In the genomic region with DNA sequence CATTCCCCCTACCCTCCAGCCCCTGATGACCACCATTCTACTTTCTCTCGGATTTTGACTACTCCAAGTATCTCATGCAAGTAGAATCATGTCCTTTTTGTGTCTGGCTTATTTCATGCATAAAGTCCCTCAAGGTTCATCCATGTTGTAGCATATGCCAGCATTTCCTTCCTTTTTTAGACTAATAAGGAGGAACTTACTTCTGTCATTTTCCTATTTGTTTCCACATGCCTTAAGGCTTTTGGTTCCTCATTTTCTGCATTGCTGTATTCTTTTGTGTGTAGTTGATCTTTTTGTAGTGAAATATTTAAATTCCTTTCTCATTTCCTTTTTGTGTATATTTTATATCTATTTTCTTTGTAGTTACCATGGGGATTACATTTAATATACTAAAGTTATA, we compare ENCODE assay signal across 24 cellular contexts.
DNase-seq lines count a peak whose midpoint lies in the region; ATAC-seq lines count a peak whose summit lies in the region.
"Had no signal": no experiment of that assay in that cellular context is flagged by ENCODE, and none has a peak within 500 bp of the region (broad histone marks: within the 10 kb centered on the region; RNA-seq: fewer than 3 reads in every experiment).

No MANE protein-coding gene starts in this region.

- CTCF ChIA-PET in naive thymus-derived CD4-positive, alpha-beta T cell (lab: Charles Lee) = no interaction called here

- H3K9me3 ChIP-seq in BLaER1 treated with 17β-estradiol and CSF1 and Interleukin-3, amounts not matched to agents 10 nM and 100 nM (replicated peaks in 1 of 11) = peaks cover 19 to 45% (median 36%) of the 10 kb centered on the region in 11 experiments
- no peaks in the 10 kb centered on the region for H3K9me3 ChIP-seq in naive thymus-derived CD4-positive, alpha-beta T cell (ENCODE audit: control insufficient read depth in 2 of 3, low read length in 3 of 3)
- H3K9me3 ChIP-seq: A549 had no signal

- H3K27me3 ChIP-seq in BLaER1 treated with 17β-estradiol and CSF1 and Interleukin-3, amounts not matched to agents 10 nM and 100 nM = no peaks in the 10 kb centered on the region
- no peaks in the 10 kb centered on the region for H3K27me3 ChIP-seq in naive thymus-derived CD4-positive, alpha-beta T cell (ENCODE audit: control insufficient read depth in 2 of 2, insufficient read depth in 2 of 2, low read length in 2 of 2)

- peak; percentile 54 for ATAC-seq in naive thymus-derived CD4-positive, alpha-beta T cell
- ATAC-seq in HG02970 (IDR thresholded peaks at IDR 0.05; ENCODE audit: low FRiP score, unreplicated experiment) = no peak
- ATAC-seq: A549, HepG2, K562, T-cell had no signal

- POLR2A ChIA-PET in naive thymus-derived CD4-positive, alpha-beta T cell (lab: Charles Lee) = interaction anchor here (0.7 kb wide), 1 partner anchor 34 kb away, joined by 7 read pairs; no protein-coding TSS in a partner anchor

- peak overlapping the region in 10 of 11 experiments; percentile 25 to 63 (median 50); a peak in 18 of 22 replicates for H3K4me2 ChIP-seq in BLaER1 treated with 17β-estradiol and CSF1 and Interleukin-3, amounts not matched to agents 10 nM and 100 nM
- H3K4me2 ChIP-seq: A549 had no signal

- no peak overlapping the region for H3K4me3 Mint-ChIP-seq in naive thymus-derived CD4-positive, alpha-beta T cell
- H3K4me3 Mint-ChIP-seq: T-cell; T-helper 2 cell treated with Interferon-gamma antibody and Interleukin-4, amounts not matched to agents 5 μg/mL and 100 μg/mL, for 36 hours had no signal

- H3K4me3 ChIP-seq in BLaER1 treated with 17β-estradiol and CSF1 and Interleukin-3, amounts not matched to agents 10 nM and 100 nM = no peak overlapping the region
- H3K4me3 ChIP-seq in naive thymus-derived CD4-positive, alpha-beta T cell (ENCODE audit: low read length) = no peak overlapping the region
- H3K4me3 ChIP-seq: A549, K562, SK-N-MC had no signal

- intact Hi-C loops in naive thymus-derived CD4-positive, alpha-beta T cell (cut with micrococcal nuclease) = no loop called here

- H3K9me3 Mint-ChIP-seq in naive thymus-derived CD4-positive, alpha-beta T cell = peaks cover 4 to 42% (median 13%) of the 10 kb centered on the region in 11 donors

- peak overlapping the region in 9 of 11 experiments; percentile 27 to 62 (median 42); a peak in 14 of 22 replicates for H3K27ac ChIP-seq in BLaER1 treated with 17β-estradiol and CSF1 and Interleukin-3, amounts not matched to agents 10 nM and 100 nM
- no peak overlapping the region for H3K27ac ChIP-seq in naive thymus-derived CD4-positive, alpha-beta T cell (ENCODE audit: low read depth, low read length)
- H3K27ac ChIP-seq: A549, HL-60, RWPE1, SK-N-MC had no signal

- H3K27ac Mint-ChIP-seq in naive thymus-derived CD4-positive, alpha-beta T cell = no peak overlapping the region
- H3K27ac Mint-ChIP-seq: T-cell; T-helper 2 cell treated with Interferon-gamma antibody and Interleukin-4, amounts not matched to agents 5 μg/mL and 100 μg/mL, for 36 hours had no signal

- no peaks in the 10 kb centered on the region for H3K27me3 Mint-ChIP-seq in naive thymus-derived CD4-positive, alpha-beta T cell
- H3K27me3 Mint-ChIP-seq: T-cell had no signal

- H3K4me1 Mint-ChIP-seq in naive thymus-derived CD4-positive, alpha-beta T cell = peaks cover 0 to 2% (median 0%) of the 10 kb centered on the region in 7 donors
- H3K4me1 Mint-ChIP-seq: T-cell had no signal

- no peaks in the 10 kb centered on the region for H3K36me3 Mint-ChIP-seq in naive thymus-derived CD4-positive, alpha-beta T cell
- H3K36me3 Mint-ChIP-seq: T-cell had no signal

- DNase-seq in GF-D8 (lab: John Stamatoyannopoulos, UW) = peak; percentile 65
- peak; percentile 79 for DNase-seq in NOMO-1 treated with DMSO at 0.1 percent for 48 hours (lab: John Stamatoyannopoulos, UW; ENCODE audit: unreplicated experiment)
- no peak for DNase-seq in naive thymus-derived CD4-positive, alpha-beta T cell
- DNase-seq in NCI-H82 treated with DMSO at 0.1 percent for 48 hours (lab: John Stamatoyannopoulos, UW; ENCODE audit: unreplicated experiment) = no peak
- DNase-seq in NCI-H1048 (lab: John Stamatoyannopoulos, UW) = no peak
- DNase-seq: C1 segment of cervical spinal cord, GOT3, HCEC 1CT, NCI-H1436, NCI-H187 treated with DMSO at 0.1 percent for 48 hours, NCI-H2107, NCI-H510A treated with DMSO at 0.1 percent for 48 hours, NCI-H774, SHP77 treated with DMSO at 0.1 percent for 48 hours, T-cell had no signal

- H3K9ac ChIP-seq in BLaER1 treated with 17β-estradiol and CSF1 and Interleukin-3, amounts not matched to agents 10 nM and 100 nM = no peak overlapping the region

- H3K36me3 ChIP-seq in BLaER1 treated with 17β-estradiol and CSF1 and Interleukin-3, amounts not matched to agents 10 nM and 100 nM = no peaks in the 10 kb centered on the region
- no peaks in the 10 kb centered on the region for H3K36me3 ChIP-seq in naive thymus-derived CD4-positive, alpha-beta T cell (ENCODE audit: control insufficient read depth in 2 of 3, insufficient read depth in 3 of 3, low read length in 3 of 3)

- peaks cover 11 to 69% (median 23%) of the 10 kb centered on the region in 10 experiments; a peak in 19 of 20 replicates for H3K4me1 ChIP-seq in BLaER1 treated with 17β-estradiol and CSF1 and Interleukin-3, amounts not matched to agents 10 nM and 100 nM
- no peaks in the 10 kb centered on the region for H3K4me1 ChIP-seq in naive thymus-derived CD4-positive, alpha-beta T cell (ENCODE audit: control insufficient read depth in 2 of 2, insufficient read depth in 2 of 2, low read length in 2 of 2)
- H3K4me1 ChIP-seq: A549 had no signal

- no peaks in the 10 kb centered on the region for H4K20me1 ChIP-seq in BLaER1 treated with 17β-estradiol and CSF1 and Interleukin-3, amounts not matched to agents 10 nM and 100 nM

Comparison
In these comparisons a context has a peak if more than half of its experiments do, and no peak if none do; other contexts are left out.
1. DNase-seq: peak in GF-D8 (single experiment) and NOMO-1 treated with DMSO at 0.1 percent for 48 hours (single experiment); none in naive thymus-derived CD4-positive, alpha-beta T cell (0 of 9), NCI-H82 treated with DMSO at 0.1 percent for 48 hours (single experiment) and NCI-H1048 (single experiment).